In genomic region chr10:99358101-99358500, GRCh38 we compare ENCODE assay signal across 14 cellular contexts. TPM values are rescaled to one million over a fixed set of nuclear protein-coding genes. Genes with fewer than 3 reads are reported as not detected.
"Had no signal": no experiment of that assay in that cellular context is flagged by ENCODE, and none has a peak within 500 bp of the region (broad histone marks: within the 10 kb centered on the region; RNA-seq: fewer than 3 reads in every experiment).

No MANE protein-coding gene starts in this region.

- DNase-seq: activated CD4-positive, alpha-beta T cell treated with anti-CD3 and anti-CD28 coated beads, Interleukin-2, amount 50 U/mL, for 1 hour; activated naive CD4-positive, alpha-beta T cell treated with anti-CD3 and anti-CD28 coated beads, Interleukin-2, amount 50 U/mL, for 16 hours; activated T-cell treated with anti-CD3 and anti-CD28 coated beads for 4 hours; effector memory CD4-positive, alpha-beta T cell; left ventricle myocardium superior; mesenchymal stem cell; pancreas; retina; stimulated activated CD4-positive, alpha-beta T cell treated with anti-CD3 and anti-CD28 coated beads, Interleukin-15, amount 100 ng/mL, for 24 hours; stimulated activated CD4-positive, alpha-beta T cell treated with anti-CD3 and anti-CD28 coated beads, Interleukin-4, amount 100 ng/mL, for 24 hours; stimulated activated naive CD8-positive, alpha-beta T cell treated with anti-CD3 and anti-CD28 coated beads, Interleukin-15, amount 100 ng/mL, for 72 hours; T-helper 17 cell had no signal

- H3K4me3 ChIP-seq: gastroesophageal sphincter, pancreas had no signal

- H3K36me3 ChIP-seq: pancreas had no signal

- ATAC-seq: gastroesophageal sphincter; stimulated activated naive CD8-positive, alpha-beta T cell treated with anti-CD3 and anti-CD28 coated beads, Interleukin-15, amount 100 ng/mL, for 72 hours; T-helper 17 cell had no signal

- H3K4me1 Mint-ChIP-seq: stimulated activated naive CD8-positive, alpha-beta T cell treated with anti-CD3 and anti-CD28 coated beads, Interleukin-15, amount 100 ng/mL, for 72 hours; T-helper 17 cell had no signal

- H3K27me3 ChIP-seq: gastroesophageal sphincter, pancreas had no signal

- H3K4me3 Mint-ChIP-seq: stimulated activated naive CD8-positive, alpha-beta T cell treated with anti-CD3 and anti-CD28 coated beads, Interleukin-15, amount 100 ng/mL, for 72 hours; T-helper 17 cell had no signal

- H3K9me3 Mint-ChIP-seq: stimulated activated naive CD8-positive, alpha-beta T cell treated with anti-CD3 and anti-CD28 coated beads, Interleukin-15, amount 100 ng/mL, for 72 hours had no signal

- H3K27ac Mint-ChIP-seq: stimulated activated naive CD8-positive, alpha-beta T cell treated with anti-CD3 and anti-CD28 coated beads, Interleukin-15, amount 100 ng/mL, for 72 hours; T-helper 17 cell had no signal

RNA-seq across cellular contexts. Expression of gene CNNM1, which starts 28.9 kb away (rescaled TPM):
- total RNA-seq: skeletal muscle tissue had no signal
